Comparison of ENCODE assay signal across 15 cellular contexts in the genomic region with DNA sequence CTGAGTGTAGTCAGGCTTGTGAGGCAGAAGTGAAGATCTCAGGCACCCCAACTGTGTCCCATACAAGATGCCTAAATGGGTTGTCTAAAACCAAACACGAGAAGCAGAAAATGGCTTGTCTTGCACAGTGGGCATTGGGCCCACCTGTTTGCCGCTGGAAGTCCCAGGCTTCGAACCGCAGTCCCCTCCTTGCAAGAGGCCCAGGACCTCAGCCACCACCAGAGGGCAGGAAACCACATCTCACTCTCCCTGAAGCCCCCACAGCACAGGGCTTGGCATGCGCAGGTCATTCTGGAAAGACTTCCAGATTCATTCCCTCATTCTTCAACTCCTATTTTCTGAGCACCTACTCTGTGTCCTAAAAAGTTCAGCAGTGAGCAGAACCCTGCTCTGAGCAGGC.
DNase-seq lines count a peak whose midpoint lies in the region; ATAC-seq and TF ChIP-seq lines count a peak whose summit lies in the region.
"Had no signal": no experiment of that assay in that cellular context is flagged by ENCODE, and none has a peak within 500 bp of the region (broad histone marks: within the 10 kb centered on the region; RNA-seq: fewer than 3 reads in every experiment).

No MANE protein-coding gene starts in this region.

- H3K4me3 ChIP-seq in AG09309 (ENCODE audit: control insufficient read depth, low read depth, low read length), result no peak overlapping the region
- H3K4me3 ChIP-seq: stomach had no signal

- peak; percentile 47 for TF ChIP-seq CTCF in AG09309 (IDR thresholded peaks at IDR 0.05; ENCODE audit: control insufficient read depth, insufficient read depth, low read depth, low read length, missing control alignments)
- peak; percentile 40 for TF ChIP-seq CTCF in GM12873 (IDR thresholded peaks at IDR 0.05; ENCODE audit: insufficient read depth, low read depth, low read length, missing control alignments)

- ATAC-seq in GM21526 (IDR thresholded peaks at IDR 0.05; ENCODE audit: low FRiP score, unreplicated experiment) (no peak), HG03196 (IDR thresholded peaks at IDR 0.05; ENCODE audit: unreplicated experiment) (no peak)
- ATAC-seq: T-cell had no signal

- DNase-seq in AG09309 (ENCODE audit: low read depth) (no peak), RPMI8226 (peak; percentile 11), hepatic stellate cell (ENCODE audit: low spot score) (peak; percentile 6), activated T-cell treated with anti-CD3 and anti-CD28 coated beads for 4 hours (no peak), midbrain (lab: John Stamatoyannopoulos, UW) (no peak)
- DNase-seq: activated CD8-positive, alpha-beta memory T cell treated with anti-CD3 and anti-CD28 coated beads for 24 hours; CD4-positive, alpha-beta memory T cell; kidney; NCI-H524; nucleus accumbens; stomach; T-cell had no signal

Comparison
In these comparisons a context has a peak if more than half of its experiments do, and no peak if none do; other contexts are left out.
1. DNase-seq: peak in RPMI8226 (single experiment) and hepatic stellate cell (single experiment); none in AG09309 (single experiment), activated T-cell treated with anti-CD3 and anti-CD28 coated beads for 4 hours (single experiment) and midbrain (single experiment).